In the genomic region with DNA sequence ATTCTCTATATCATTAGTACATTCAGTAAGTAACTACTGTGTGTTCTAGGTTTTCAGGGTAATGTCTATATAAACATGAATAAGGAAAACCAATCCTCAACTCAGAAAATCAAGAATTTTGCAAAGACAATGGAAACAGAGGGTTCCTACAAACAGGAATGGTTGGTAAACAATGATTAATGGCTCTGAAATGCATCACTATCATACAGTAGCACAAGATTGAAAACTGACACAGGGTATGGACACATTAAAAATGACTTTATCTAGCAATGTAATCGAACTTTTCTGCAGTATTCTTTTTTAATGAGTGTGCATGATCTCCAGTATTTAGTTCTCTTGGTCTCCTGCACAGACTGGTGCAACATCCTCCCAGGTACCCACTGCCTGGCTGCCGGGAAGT, we compare ENCODE assay signal across 29 cellular contexts.
"Had no signal": no experiment of that assay in that cellular context is flagged by ENCODE, and none has a peak within 500 bp of the region (broad histone marks: within the 10 kb centered on the region; RNA-seq: fewer than 3 reads in every experiment).

No MANE protein-coding gene starts in this region.

- H3K27me3 ChIP-seq: brain microvascular endothelial cell, cardiac muscle cell, SJSA1 had no signal

- H3K36me3 Mint-ChIP-seq: activated CD8-positive, alpha-beta memory T cell treated with anti-CD3 and anti-CD28 coated beads, Interleukin-2, amount 10 ng/mL, durations not matched to agents 7 days and 5 days; activated naive CD8-positive, alpha-beta T cell had no signal

- DNase-seq: activated CD4-positive, alpha-beta memory T cell treated with anti-CD3 and anti-CD28 coated beads, Interleukin-2, amount 10 ng/mL, durations not matched to agents 7 days and 5 days; activated CD4-positive, alpha-beta T cell treated with anti-CD3 and anti-CD28 coated beads for 4 hours; activated CD4-positive, alpha-beta T cell treated with anti-CD3 and anti-CD28 coated beads, Interleukin-2, amount 50 U/mL, for 1 hour; activated CD4-positive, CD25-positive, alpha-beta regulatory T cell treated with anti-CD3 and anti-CD28 coated beads, Interleukin-2, amount 50 U/mL, for 72 hours; activated CD8-positive, alpha-beta memory T cell treated with anti-CD3 and anti-CD28 coated beads for 24 hours; activated CD8-positive, alpha-beta memory T cell treated with anti-CD3 and anti-CD28 coated beads, Interleukin-2, amount 10 ng/mL, durations not matched to agents 7 days and 5 days; activated CD8-positive, alpha-beta memory T cell treated with anti-CD3 and anti-CD28 coated beads, Interleukin-2, amount 50 U/mL, for 48 hours; activated effector memory CD4-positive, alpha-beta T cell treated with Interleukin-2 at 50 U/mL for 16 hours; activated naive CD4-positive, alpha-beta T cell treated with anti-CD3 and anti-CD28 coated beads, Interleukin-2, amount 10 ng/mL, durations not matched to agents 7 days and 5 days; activated naive CD8-positive, alpha-beta T cell treated with anti-CD3 and anti-CD28 coated beads, Interleukin-2, amount 50 U/mL, for 24 hours; activated T-cell treated with anti-CD3 and anti-CD28 coated beads, Interleukin-2, amount 50 U/mL, for 48 hours; brain microvascular endothelial cell; Karpas-422; NCI-H1105; NCI-H1436; NCI-H1694; NCI-H1930; NCI-H2081 treated with DMSO at 0.1 percent for 48 hours; NCI-H345; NCI-H524 treated with DMSO at 0.1 percent for 48 hours; SHP77 treated with DMSO at 0.1 percent for 48 hours; SK-N-SH had no signal

- H3K9me3 Mint-ChIP-seq: activated CD4-positive, alpha-beta memory T cell treated with anti-CD3 and anti-CD28 coated beads, Interleukin-2, amount 10 ng/mL, durations not matched to agents 7 days and 5 days; central memory CD8-positive, alpha-beta T cell; T-helper 1 cell treated with Interleukin-12 subunit alpha and Interleukin-12 subunit beta and Interleukin-4 antibody, amounts not matched to agents 30 μg/mL and 1 μg/mL, for 36 hours; T-helper 2 cell treated with Interferon-gamma antibody and Interleukin-4, amounts not matched to agents 5 μg/mL and 100 μg/mL, for 36 hours had no signal

- H3K9me3 ChIP-seq: SJSA1 had no signal

- H3K4me3 ChIP-seq: cardiac muscle cell, SJSA1 had no signal

- H3K9me2 ChIP-seq: SK-N-SH had no signal

- H3K27ac ChIP-seq: brain microvascular endothelial cell, cardiac muscle cell, SJSA1 had no signal

- H3K4me3 Mint-ChIP-seq: activated CD4-positive, alpha-beta memory T cell treated with anti-CD3 and anti-CD28 coated beads, Interleukin-2, amount 10 ng/mL, durations not matched to agents 7 days and 5 days; activated CD8-positive, alpha-beta memory T cell treated with anti-CD3 and anti-CD28 coated beads, Interleukin-2, amount 10 ng/mL, durations not matched to agents 7 days and 5 days; activated naive CD4-positive, alpha-beta T cell treated with anti-CD3 and anti-CD28 coated beads, Interleukin-2, amount 10 ng/mL, durations not matched to agents 7 days and 5 days; activated naive CD8-positive, alpha-beta T cell; activated naive CD8-positive, alpha-beta T cell treated with anti-CD3 and anti-CD28 coated beads, Interleukin-2, amount 50 U/mL, for 24 hours; central memory CD8-positive, alpha-beta T cell; T-helper 1 cell treated with Interleukin-12 subunit alpha and Interleukin-12 subunit beta and Interleukin-4 antibody, amounts not matched to agents 30 μg/mL and 1 μg/mL, for 36 hours; T-helper 2 cell treated with Interferon-gamma antibody and Interleukin-4, amounts not matched to agents 5 μg/mL and 100 μg/mL, for 36 hours; WTC11 had no signal

- ATAC-seq: activated CD8-positive, alpha-beta memory T cell treated with anti-CD3 and anti-CD28 coated beads, Interleukin-2, amount 10 ng/mL, durations not matched to agents 7 days and 5 days; activated naive CD8-positive, alpha-beta T cell treated with anti-CD3 and anti-CD28 coated beads, Interleukin-2, amount 50 U/mL, for 24 hours; WTC11 had no signal

- H3K36me3 ChIP-seq: brain microvascular endothelial cell, cardiac muscle cell, SJSA1 had no signal

- H3K27ac Mint-ChIP-seq: activated CD4-positive, alpha-beta memory T cell treated with anti-CD3 and anti-CD28 coated beads, Interleukin-2, amount 10 ng/mL, durations not matched to agents 7 days and 5 days; activated CD8-positive, alpha-beta memory T cell treated with anti-CD3 and anti-CD28 coated beads, Interleukin-2, amount 10 ng/mL, durations not matched to agents 7 days and 5 days; activated naive CD4-positive, alpha-beta T cell treated with anti-CD3 and anti-CD28 coated beads, Interleukin-2, amount 10 ng/mL, durations not matched to agents 7 days and 5 days; activated naive CD8-positive, alpha-beta T cell; activated naive CD8-positive, alpha-beta T cell treated with anti-CD3 and anti-CD28 coated beads, Interleukin-2, amount 50 U/mL, for 24 hours; T-helper 1 cell treated with Interleukin-12 subunit alpha and Interleukin-12 subunit beta and Interleukin-4 antibody, amounts not matched to agents 30 μg/mL and 1 μg/mL, for 36 hours; T-helper 2 cell treated with Interferon-gamma antibody and Interleukin-4, amounts not matched to agents 5 μg/mL and 100 μg/mL, for 36 hours; WTC11 had no signal

- H3K9ac ChIP-seq: SK-N-SH had no signal

- H3K4me2 ChIP-seq: SK-N-SH had no signal

- H3K27me3 Mint-ChIP-seq: activated CD4-positive, alpha-beta memory T cell treated with anti-CD3 and anti-CD28 coated beads, Interleukin-2, amount 10 ng/mL, durations not matched to agents 7 days and 5 days; activated naive CD8-positive, alpha-beta T cell had no signal
